10 cellular contexts compared by ENCODE assay signal in genomic region chr12:113462880-113463745, GRCh38. TPM values are rescaled to one million over a fixed set of nuclear protein-coding genes. Genes with fewer than 3 reads are reported as not detected.
DNase-seq lines count a peak whose midpoint lies in the region; ATAC-seq and TF ChIP-seq lines count a peak whose summit lies in the region.
"Had no signal": no experiment of that assay in that cellular context is flagged by ENCODE, and none has a peak within 500 bp of the region (broad histone marks: within the 10 kb centered on the region; RNA-seq: fewer than 3 reads in every experiment).

No MANE protein-coding gene starts in this region.

- peaks cover 6 to 36% (median 12%) of the 10 kb centered on the region in 4 donors for H3K4me1 Mint-ChIP-seq in CD4-positive, CD25-positive, alpha-beta regulatory T cell
- peaks cover 15% of the 10 kb centered on the region for H3K4me1 Mint-ChIP-seq in endodermal cell

- H2AFZ ChIP-seq in osteoblast (ENCODE audit: low read length) = no peak overlapping the region

- H3K27ac Mint-ChIP-seq in CD4-positive, CD25-positive, alpha-beta regulatory T cell = peak overlapping the region in 1 of 3 donors; percentile 2
- no peak overlapping the region for H3K27ac Mint-ChIP-seq in endodermal cell

- H3K4me2 ChIP-seq in osteoblast (ENCODE audit: insufficient read depth, low read length) = peak overlapping the region; percentile 43

- peaks cover 48% of the 10 kb centered on the region for H3K27me3 Mint-ChIP-seq in CD4-positive, CD25-positive, alpha-beta regulatory T cell
- H3K27me3 Mint-ChIP-seq in endodermal cell (ENCODE audit: insufficient read depth) = peaks cover 98% of the 10 kb centered on the region

- DNase-seq in CD4-positive, CD25-positive, alpha-beta regulatory T cell = no peak
- DNase-seq in NT2/D1 (ENCODE audit: low read depth, low spot score) (no peak), endodermal cell (peak; percentile 87), osteoblast (ENCODE audit: insufficient read length, low spot score, missing footprints) (peak; percentile 81), body of pancreas (no peak), NCI-H2171 treated with DMSO at 0.1 percent for 48 hours (lab: John Stamatoyannopoulos, UW) (no peak)

- no peak for ATAC-seq in CD4-positive, CD25-positive, alpha-beta regulatory T cell (ENCODE audit: low read depth in 2 of 2)
- ATAC-seq in body of pancreas = no peak
- ATAC-seq in HG03442 (IDR thresholded peaks at IDR 0.05; ENCODE audit: unreplicated experiment) = no peak
- ATAC-seq in HG02852 (IDR thresholded peaks at IDR 0.05; ENCODE audit: unreplicated experiment) = no peak

- H3K9me3 ChIP-seq in CD4-positive, CD25-positive, alpha-beta regulatory T cell (ENCODE audit: control insufficient read depth in 2 of 2, low read length in 2 of 2) = no peaks in the 10 kb centered on the region
- H3K9me3 ChIP-seq in NT2/D1 (ENCODE audit: insufficient read depth, low read length) = no peaks in the 10 kb centered on the region
- H3K9me3 ChIP-seq in endodermal cell (ENCODE audit: control insufficient read depth, low read length) = no peaks in the 10 kb centered on the region
- no peaks in the 10 kb centered on the region for H3K9me3 ChIP-seq in osteoblast (ENCODE audit: low read depth, low read length)
- H3K9me3 ChIP-seq in body of pancreas = no peaks in the 10 kb centered on the region

- peaks cover 27% of the 10 kb centered on the region for H3K4me1 ChIP-seq in CD4-positive, CD25-positive, alpha-beta regulatory T cell (ENCODE audit: control insufficient read depth, insufficient read depth, low read length, poor library complexity, severe bottlenecking)
- H3K4me1 ChIP-seq in NT2/D1 (ENCODE audit: insufficient read depth, insufficient read length) (peaks cover 25% of the 10 kb centered on the region), endodermal cell (ENCODE audit: control insufficient read depth, insufficient read depth, low read length) (no peaks in the 10 kb centered on the region), osteoblast (ENCODE audit: insufficient read depth, low read length) (no peaks in the 10 kb centered on the region), body of pancreas (peaks cover 46% of the 10 kb centered on the region)

- TF ChIP-seq CTCF in endodermal cell (conservative IDR thresholded peaks at IDR 0.05) (no peak), osteoblast (IDR thresholded peaks at IDR 0.05; ENCODE audit: extremely low read depth, low read depth, low read length) (no peak), body of pancreas (IDR thresholded peaks at IDR 0.05) (no peak)

- 2 to 6% methylated on average over 17 to 99 of the region's 99 CpGs for WGBS in endodermal cell (ENCODE audit: insufficient coverage in 1 of 2, insufficient read length in 1 of 2), 2 experiments
- WGBS in body of pancreas, 2 donors = 2 to 6% methylated on average over 34 to 99 of the region's 99 CpGs

- peaks cover 0 to 7% (median 0%) of the 10 kb centered on the region in 7 donors for H3K9me3 Mint-ChIP-seq in CD4-positive, CD25-positive, alpha-beta regulatory T cell
- no peaks in the 10 kb centered on the region for H3K9me3 Mint-ChIP-seq in endodermal cell

- H3K4me3 ChIP-seq in CD4-positive, CD25-positive, alpha-beta regulatory T cell (ENCODE audit: low read depth, low read length) = no peak overlapping the region
- H3K4me3 ChIP-seq in NT2/D1 (ENCODE audit: insufficient read length, low read depth) = peak overlapping the region; percentile 57
- H3K4me3 ChIP-seq in endodermal cell (ENCODE audit: low read length) = peak overlapping the region; percentile 35
- no peak overlapping the region for H3K4me3 ChIP-seq in osteoblast (ENCODE audit: insufficient read depth, low read length)
- no peak overlapping the region for H3K4me3 ChIP-seq in body of pancreas

- H4K20me1 ChIP-seq in osteoblast (ENCODE audit: insufficient read depth, low read length) = no peaks in the 10 kb centered on the region

- peaks cover 20% of the 10 kb centered on the region for H3K27me3 ChIP-seq in CD4-positive, CD25-positive, alpha-beta regulatory T cell (ENCODE audit: control insufficient read depth, insufficient read depth, low read length)
- H3K27me3 ChIP-seq in NT2/D1 (ENCODE audit: insufficient read depth, insufficient read length) = peaks cover 98% of the 10 kb centered on the region
- H3K27me3 ChIP-seq in endodermal cell (ENCODE audit: control insufficient read depth, insufficient read depth, low read length, poor library complexity, severe bottlenecking) = peaks cover 100% of the 10 kb centered on the region
- peaks cover 75% of the 10 kb centered on the region for H3K27me3 ChIP-seq in osteoblast (ENCODE audit: insufficient read depth, low read length)
- peaks cover 0 to 49% of the 10 kb centered on the region in 2 donors for H3K27me3 ChIP-seq in body of pancreas

- H3K36me3 ChIP-seq in CD4-positive, CD25-positive, alpha-beta regulatory T cell (ENCODE audit: control insufficient read depth, insufficient read depth, low read length) = no peaks in the 10 kb centered on the region
- H3K36me3 ChIP-seq in NT2/D1 (ENCODE audit: insufficient read depth, insufficient read length, low read length) (no peaks in the 10 kb centered on the region), endodermal cell (ENCODE audit: control insufficient read depth, insufficient read depth, low read length) (no peaks in the 10 kb centered on the region), osteoblast (ENCODE audit: insufficient read depth, low read length) (no peaks in the 10 kb centered on the region), body of pancreas (replicated peaks in 1 of 2; ENCODE audit: insufficient read depth in 1 of 2, low read depth in 2 of 2) (no peaks in the 10 kb centered on the region)

- intact Hi-C loops in body of pancreas (cut with DNase I) = loop anchor here (10.0 kb wide), 1 partner anchor 452 kb away; no protein-coding TSS in a partner anchor

- TF ChIP-seq POLR2A in body of pancreas (IDR thresholded peaks at IDR 0.05) = no peak

- no peaks in the 10 kb centered on the region for H3K36me3 Mint-ChIP-seq in CD4-positive, CD25-positive, alpha-beta regulatory T cell
- H3K36me3 Mint-ChIP-seq in endodermal cell (ENCODE audit: low read depth) = no peaks in the 10 kb centered on the region

- no peaks in the 10 kb centered on the region for H3K79me2 ChIP-seq in osteoblast (ENCODE audit: insufficient read depth, low read length)

- H3K27ac ChIP-seq in CD4-positive, CD25-positive, alpha-beta regulatory T cell (ENCODE audit: insufficient read depth, low read length, poor library complexity, severe bottlenecking) = no peak overlapping the region
- H3K27ac ChIP-seq in endodermal cell (ENCODE audit: low read depth, low read length) (no peak overlapping the region), osteoblast (ENCODE audit: low read depth, low read length) (no peak overlapping the region), body of pancreas (no peak overlapping the region)

- peak overlapping the region in 3 of 4 donors; percentile 5 to 79 (median 64) for H3K4me3 Mint-ChIP-seq in CD4-positive, CD25-positive, alpha-beta regulatory T cell
- H3K4me3 Mint-ChIP-seq in endodermal cell = peak overlapping the region; percentile 48

- peak overlapping the region; percentile 44 for H3K9ac ChIP-seq in NT2/D1 (ENCODE audit: insufficient read length, low read depth)
- H3K9ac ChIP-seq in endodermal cell (ENCODE audit: extremely low read depth, low read length, poor library complexity, severe bottlenecking) = no peak overlapping the region

RNA-seq across cellular contexts. Expression of gene LHX5, which starts 8.6 kb away (rescaled TPM):
- not detected for total RNA-seq in CD4-positive, CD25-positive, alpha-beta regulatory T cell
- not detected for polyA plus RNA-seq in CD4-positive, CD25-positive, alpha-beta regulatory T cell
- total RNA-seq in endodermal cell (under 1 TPM in 1 of 2 donors, not detected in 1; 0.18 TPM), osteoblast (not detected in 2 replicates), body of pancreas (not detected)
- polyA plus RNA-seq in endodermal cell (2013, experiment 1 of 2) = 8.2 TPM
- 7.5 TPM for polyA plus RNA-seq in endodermal cell (2013, experiment 2 of 2)
- total RNA-seq: esophagus mucosa had no signal

RNA-seq across cellular contexts. Expression of gene SDSL, which starts 40.9 kb away (rescaled TPM):
- total RNA-seq in CD4-positive, CD25-positive, alpha-beta regulatory T cell = not detected
- 1 to 10 TPM in 1 of 4 donors, not detected in 3; 1.8 TPM for polyA plus RNA-seq in CD4-positive, CD25-positive, alpha-beta regulatory T cell
- total RNA-seq in endodermal cell = 1 to 10 TPM; 2.4 to 5.7 TPM
- polyA plus RNA-seq in endodermal cell (2013, experiment 1 of 2) = 3.9 TPM
- 6.6 TPM for polyA plus RNA-seq in endodermal cell (2013, experiment 2 of 2)
- total RNA-seq in osteoblast = 6.5 TPM in 2 replicates
- 10 to 100 TPM in 1 of 2 donors, 1 to 10 TPM in 1; 7.5 to 15.2 TPM for total RNA-seq in body of pancreas

RNA-seq across cellular contexts. Expression of gene SDS, which starts 59.4 kb away (rescaled TPM):
- not detected for total RNA-seq in CD4-positive, CD25-positive, alpha-beta regulatory T cell
- not detected for polyA plus RNA-seq in CD4-positive, CD25-positive, alpha-beta regulatory T cell
- total RNA-seq in endodermal cell (not detected), osteoblast (under 0.01 TPM in 1 of 2 replicates, not detected in the other), body of pancreas (under 1 TPM; 0.33 to 0.52 TPM)
- polyA plus RNA-seq in endodermal cell (2013, experiment 1 of 2) = not detected
- polyA plus RNA-seq in endodermal cell (2013, experiment 2 of 2) = not detected
- polyA plus RNA-seq: neural cell had no signal

Comparison
In these comparisons a context has a peak if more than half of its experiments do, and no peak if none do; other contexts are left out.
1. DNase-seq: peak in endodermal cell (single experiment) and osteoblast (single experiment); none in CD4-positive, CD25-positive, alpha-beta regulatory T cell (0 of 3), NT2/D1 (single experiment), body of pancreas (0 of 4) and NCI-H2171 treated with DMSO at 0.1 percent for 48 hours (single experiment).
2. H3K4me3 ChIP-seq: peak in NT2/D1 (single experiment) and endodermal cell (single experiment); none in CD4-positive, CD25-positive, alpha-beta regulatory T cell (single experiment), osteoblast (single experiment) and body of pancreas (0 of 2).